ENCODE assay signal across 13 cellular contexts in genomic region chr4:7254736-7255487, GRCh38.
DNase-seq lines count a peak whose midpoint lies in the region; ATAC-seq, FAIRE-seq and TF ChIP-seq lines count a peak whose summit lies in the region.
"Had no signal": no experiment of that assay in that cellular context is flagged by ENCODE, and none has a peak within 500 bp of the region (broad histone marks: within the 10 kb centered on the region; RNA-seq: fewer than 3 reads in every experiment).

No MANE protein-coding gene starts in this region.

- no peak for FAIRE-seq in H54 (lab: Jason Lieb, UNC)
- FAIRE-seq: bronchial epithelial cell had no signal

- no peak overlapping the region for H3K4ac ChIP-seq in mesendoderm (ENCODE audit: low read depth, low read length)

- H3K9me3 ChIP-seq in WERI-Rb-1 (ENCODE audit: severe bottlenecking) = no peaks in the 10 kb centered on the region
- H3K9me3 ChIP-seq in CD8-positive, alpha-beta T cell (ENCODE audit: low read length) = no peaks in the 10 kb centered on the region
- H3K9me3 ChIP-seq: tibial artery had no signal

- no peak overlapping the region for H2AK5ac ChIP-seq in mesendoderm (ENCODE audit: low read length)

- H3K4me3 ChIP-seq in AG10803 (ENCODE audit: low read length) (no peak overlapping the region), WERI-Rb-1 (ENCODE audit: low read depth, low read length) (no peak overlapping the region), mesendoderm (ENCODE audit: low read length) (no peak overlapping the region)
- H3K4me3 ChIP-seq in CD8-positive, alpha-beta T cell (ENCODE audit: low read depth, low read length) = no peak overlapping the region
- H3K4me3 ChIP-seq: tibial artery had no signal

- no peak overlapping the region for H2BK5ac ChIP-seq in mesendoderm (ENCODE audit: low read length)

- no peaks in the 10 kb centered on the region for H3K4me1 Mint-ChIP-seq in CD8-positive, alpha-beta T cell (ENCODE audit: low read depth)
- H3K4me1 Mint-ChIP-seq: CD4-positive, CD25-positive, alpha-beta regulatory T cell had no signal

- DNase-seq in AG10803 (ENCODE audit: low read depth) (peak; percentile 54), WERI-Rb-1 (peak; percentile 41), H54 (ENCODE audit: insufficient read length, low spot score) (no peak), occipital lobe (lab: John Stamatoyannopoulos, UW) (no peak), mesendoderm (no peak)
- DNase-seq in CD8-positive, alpha-beta T cell = no peak
- DNase-seq: activated CD4-positive, alpha-beta T cell treated with anti-CD3 and anti-CD28 coated beads for 48 hours; CD4-positive, CD25-positive, alpha-beta regulatory T cell; NCI-H774 had no signal

- no peak overlapping the region for H3K4me2 ChIP-seq in mesendoderm (ENCODE audit: low read length)

- H3K36me3 ChIP-seq in WERI-Rb-1 = peaks cover 22% of the 10 kb centered on the region
- no peaks in the 10 kb centered on the region for H3K36me3 ChIP-seq in mesendoderm (ENCODE audit: control insufficient read depth, insufficient read depth, low read length)
- H3K36me3 ChIP-seq in CD8-positive, alpha-beta T cell (ENCODE audit: insufficient read depth, low read length) = no peaks in the 10 kb centered on the region
- H3K36me3 ChIP-seq: tibial artery had no signal

- no peak overlapping the region for H3K9ac ChIP-seq in mesendoderm (ENCODE audit: low read length)

- no peaks in the 10 kb centered on the region for H3K79me2 ChIP-seq in mesendoderm (ENCODE audit: control insufficient read depth, insufficient read depth, low read length)

- no peak overlapping the region for H3K18ac ChIP-seq in mesendoderm (ENCODE audit: low read length)

- TF ChIP-seq CTCF in AG10803 (conservative IDR thresholded peaks at IDR 0.05; ENCODE audit: low read length) (no peak), WERI-Rb-1 (IDR thresholded peaks at IDR 0.05; ENCODE audit: low read depth, low read length) (no peak)
- TF ChIP-seq CTCF in CD8-positive, alpha-beta T cell (IDR thresholded peaks at IDR 0.05) = no peak

- POLR2A ChIA-PET in CD8-positive, alpha-beta T cell (lab: Charles Lee) = no interaction called here

- no peak overlapping the region for H3K27ac Mint-ChIP-seq in CD8-positive, alpha-beta T cell

- peak; percentile 93 for ATAC-seq in GM18909 (IDR thresholded peaks at IDR 0.05; ENCODE audit: poor library complexity, unreplicated experiment)
- peak; percentile 96 for ATAC-seq in HG02884 (IDR thresholded peaks at IDR 0.05; ENCODE audit: unreplicated experiment)
- ATAC-seq in CD8-positive, alpha-beta T cell = no peak

- H2BK120ac ChIP-seq in mesendoderm (ENCODE audit: low read depth, low read length) = no peak overlapping the region

- peaks cover 12% of the 10 kb centered on the region for H3K27me3 Mint-ChIP-seq in CD8-positive, alpha-beta T cell (ENCODE audit: low read depth)

- no peak overlapping the region for H2BK15ac ChIP-seq in mesendoderm (replicated peaks; ENCODE audit: low read depth)

- no CpG with 5 or more reads among the region's 17 CpGs for WGBS in mesendoderm (ENCODE audit: extremely low coverage, insufficient coverage, low lambda C conversion rate)

- H3K4me3 Mint-ChIP-seq in CD8-positive, alpha-beta T cell = no peak overlapping the region
- H3K4me3 Mint-ChIP-seq: CD4-positive, CD25-positive, alpha-beta regulatory T cell had no signal

- H3K27me3 ChIP-seq in WERI-Rb-1 (ENCODE audit: insufficient read depth, low read depth, severe bottlenecking) (no peaks in the 10 kb centered on the region), mesendoderm (ENCODE audit: insufficient read depth, low read length, poor library complexity) (no peaks in the 10 kb centered on the region)
- H3K27me3 ChIP-seq in CD8-positive, alpha-beta T cell (ENCODE audit: insufficient read depth, low read length) = no peaks in the 10 kb centered on the region

- H3K4me1 ChIP-seq in mesendoderm (ENCODE audit: control insufficient read depth, low read depth, low read length) = no peaks in the 10 kb centered on the region
- H3K4me1 ChIP-seq in CD8-positive, alpha-beta T cell (ENCODE audit: insufficient read depth, low read length) = no peaks in the 10 kb centered on the region

- H4K5ac ChIP-seq in mesendoderm (ENCODE audit: low read length) = no peak overlapping the region

- no peak overlapping the region for H3K23ac ChIP-seq in mesendoderm (ENCODE audit: low read length)

- no peak for TF ChIP-seq POLR2A in H54 (IDR thresholded peaks at IDR 0.05; ENCODE audit: low read depth, low read length)

- no peak overlapping the region for H3K56ac ChIP-seq in mesendoderm (ENCODE audit: low read length)

- CTCF ChIA-PET in CD8-positive, alpha-beta T cell (lab: Charles Lee) = no interaction called here

- H3K9me3 Mint-ChIP-seq in CD8-positive, alpha-beta T cell = no peaks in the 10 kb centered on the region
- H3K9me3 Mint-ChIP-seq: CD4-positive, CD25-positive, alpha-beta regulatory T cell had no signal

- H3K27ac ChIP-seq in WERI-Rb-1 (peak overlapping the region; percentile 100), mesendoderm (ENCODE audit: low read depth, low read length) (no peak overlapping the region)
- H3K27ac ChIP-seq in CD8-positive, alpha-beta T cell (ENCODE audit: low read depth, low read length) = no peak overlapping the region
- H3K27ac ChIP-seq: tibial artery had no signal

- H3K36me3 Mint-ChIP-seq in CD8-positive, alpha-beta T cell = no peaks in the 10 kb centered on the region
- H3K36me3 Mint-ChIP-seq: CD4-positive, CD25-positive, alpha-beta regulatory T cell had no signal

- no peaks in the 10 kb centered on the region for H3K79me1 ChIP-seq in mesendoderm (ENCODE audit: low read length)

- H4K8ac ChIP-seq in mesendoderm (ENCODE audit: low read depth, low read length) = no peak overlapping the region

- intact Hi-C loops in CD8-positive, alpha-beta T cell (cut with DNase I, micrococcal nuclease) = no loop called here

Comparison
In these comparisons a context has a peak if more than half of its experiments do, and no peak if none do; other contexts are left out.
1. DNase-seq: peak in AG10803 (single experiment) and WERI-Rb-1 (single experiment); none in H54 (single experiment), occipital lobe (single experiment), mesendoderm (single experiment) and CD8-positive, alpha-beta T cell (0 of 7).